In the genomic region with DNA sequence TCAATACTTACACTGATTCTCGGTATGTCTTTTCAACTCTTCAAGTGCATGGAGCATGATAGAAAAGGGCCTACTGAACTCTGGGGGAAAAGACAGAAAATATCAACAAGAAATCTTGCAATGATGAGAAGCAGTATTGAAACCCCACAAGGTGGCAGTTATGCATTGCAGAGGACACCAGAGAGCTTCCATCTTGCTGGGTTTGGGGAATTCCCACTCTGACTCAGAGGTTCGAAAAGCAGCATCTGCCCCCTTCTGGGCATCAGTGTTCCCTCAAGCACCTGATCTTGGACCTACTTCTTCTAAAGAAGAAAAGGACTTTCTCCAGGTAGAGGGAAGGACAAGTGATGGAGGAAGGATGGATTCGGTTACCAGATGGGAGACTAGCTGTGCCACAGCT, we compare ENCODE assay signal across 7 cellular contexts.
DNase-seq lines count a peak whose midpoint lies in the region; ATAC-seq and TF ChIP-seq lines count a peak whose summit lies in the region.
"Not testable (repeated sequence)": the region's sequence is repeated elsewhere in the genome, so short reads cannot be mapped to it uniquely, and the experiment has no call there.

No MANE protein-coding gene starts in this region.

- not testable (repeated sequence) for H3K36me3 ChIP-seq in HCT116 (ENCODE audit: control insufficient read depth in 1 of 2, insufficient read depth in 2 of 2, low read length in 2 of 2); adipocyte (ENCODE audit: control insufficient read depth, insufficient read depth, low read length, severe bottlenecking); osteoblast (ENCODE audit: insufficient read depth, low read length)

- not testable (repeated sequence) for H3K27ac ChIP-seq in HCT116 (ENCODE audit: low read depth, low read length); osteoblast (ENCODE audit: low read depth, low read length)

- not testable (repeated sequence) for H3K27ac Mint-ChIP-seq in activated B cell treated with CpG ODN at 0.5 μM for 24 hours

- H4K20me1 ChIP-seq in HCT116 (ENCODE audit: insufficient read depth); osteoblast (ENCODE audit: insufficient read depth, low read length): not testable (repeated sequence)

- not testable (repeated sequence) for H3K4me2 ChIP-seq in HCT116 (ENCODE audit: low read length); osteoblast (ENCODE audit: insufficient read depth, low read length)

- not testable (repeated sequence) for ATAC-seq in HCT116
- peak; percentile 64 for ATAC-seq in activated B cell treated with CpG ODN at 0.5 μM for 24 hours (ENCODE audit: low read depth)

- not testable (repeated sequence) for H2AFZ ChIP-seq in HCT116 (ENCODE audit: low read depth, low read length, poor library complexity, severe bottlenecking); osteoblast (ENCODE audit: low read length)

- H3K9me3 Mint-ChIP-seq in activated B cell treated with CpG ODN at 0.5 μM for 24 hours = not testable (repeated sequence)

- peak; percentile 63 for DNase-seq in EH (ENCODE audit: low read depth)
- peak; percentile 35 for DNase-seq in HCT116 (ENCODE audit: low read depth, low spot score)
- peak; percentile 62 for DNase-seq in NCI-H226
- not testable (repeated sequence) for DNase-seq in activated B cell treated with CpG ODN at 0.5 μM for 24 hours
- peak; percentile 9 for DNase-seq in adipocyte (ENCODE audit: low read depth)
- peak in 1 of 2 donors; percentile 32 for DNase-seq in foreskin fibroblast
- DNase-seq in osteoblast (ENCODE audit: insufficient read length, low spot score, missing footprints) = peak; percentile 61

- not testable (repeated sequence) for H3K9me2 ChIP-seq in HCT116 (ENCODE audit: insufficient read depth)

- RAD21 ChIA-PET in HCT116 (lab: Charles Lee; ENCODE audit: low non-redundant PET in 1 of 2, low total read pairs in 2 of 2, uncharacterized antibody in 2 of 2, unreplicated experiment in 2 of 2) = not testable (repeated sequence)

- not testable (repeated sequence) for H3K4me1 ChIP-seq in HCT116 (ENCODE audit: control insufficient read depth in 1 of 2, insufficient read depth in 2 of 2, low read length in 2 of 2); adipocyte (ENCODE audit: control insufficient read depth, insufficient read depth, low read length); osteoblast (ENCODE audit: insufficient read depth, low read length)

- H3K4me1 Mint-ChIP-seq in activated B cell treated with CpG ODN at 0.5 μM for 24 hours = not testable (repeated sequence)

- BruUV-seq in HCT116 (replicated peaks; lab: Mats Ljungman, UMichigan) = not testable (repeated sequence)

- H3K27me3 ChIP-seq in HCT116 (ENCODE audit: insufficient read depth, low read length); osteoblast (ENCODE audit: insufficient read depth, low read length): not testable (repeated sequence)
- H3K27me3 ChIP-seq in adipocyte (replicated peaks; ENCODE audit: control insufficient read depth, insufficient read depth, low read length) = peaks cover 11% of the 10 kb centered on the region

- intact Hi-C loops in HCT116 (cut with micrococcal nuclease); activated B cell treated with CpG ODN at 0.5 μM for 24 hours (cut with micrococcal nuclease): not testable (repeated sequence)

- POLR2A ChIA-PET in HCT116 (lab: Charles Lee); activated B cell treated with CpG ODN at 0.5 μM for 24 hours (lab: Charles Lee): not testable (repeated sequence)

- peak; percentile 52 for TF ChIP-seq RAD21 in HCT116 (IDR thresholded peaks at IDR 0.05; ENCODE audit: low read depth)

- H3K36me3 Mint-ChIP-seq in activated B cell treated with CpG ODN at 0.5 μM for 24 hours (ENCODE audit: low read depth) = not testable (repeated sequence)

- not testable (repeated sequence) for H3K9ac ChIP-seq in HCT116 (ENCODE audit: low read length); adipocyte (ENCODE audit: low read length)

- TF ChIP-seq CTCF in HCT116 (IDR thresholded peaks at IDR 0.05 in 2 of 3, conservative IDR thresholded peaks at IDR 0.05 in 1 of 3; ENCODE audit: borderline replicate concordance in 1 of 3, insufficient read depth in 1 of 3, low read depth in 2 of 3, low read length in 2 of 3) (peak in 2 of 3 experiments; percentile 18 to 53; a peak in 2 of 6 replicates), foreskin fibroblast (IDR thresholded peaks at IDR 0.05; ENCODE audit: low read depth, low read length) (peak; percentile 4), osteoblast (IDR thresholded peaks at IDR 0.05; ENCODE audit: extremely low read depth, low read depth, low read length) (peak; percentile 47)
- TF ChIP-seq CTCF in activated B cell treated with CpG ODN at 0.5 μM for 24 hours (IDR thresholded peaks at IDR 0.05) = not testable (repeated sequence)

- H3K79me2 ChIP-seq in HCT116 (ENCODE audit: insufficient read depth, low read length); osteoblast (ENCODE audit: insufficient read depth, low read length): not testable (repeated sequence)

- H3K27me3 Mint-ChIP-seq in activated B cell treated with CpG ODN at 0.5 μM for 24 hours = not testable (repeated sequence)

- not testable (repeated sequence) for H3K4me3 ChIP-seq in HCT116 (replicated peaks in 1 of 2; ENCODE audit: low read depth in 1 of 2, low read length in 2 of 2); adipocyte (ENCODE audit: low read length); foreskin fibroblast (ENCODE audit: low read depth in 1 of 2, low read length in 2 of 2); osteoblast (ENCODE audit: insufficient read depth, low read length)

- CTCF ChIA-PET in HCT116 (lab: Charles Lee) = not testable (repeated sequence)
- CTCF ChIA-PET in activated B cell treated with CpG ODN at 0.5 μM for 24 hours (lab: Charles Lee) = interaction anchor here (0.5 kb wide), 1 partner anchor 160 kb away, joined by 3 read pairs; no protein-coding TSS in a partner anchor

- not testable (repeated sequence) for TF ChIP-seq POLR2A in HCT116 (IDR thresholded peaks at IDR 0.05; ENCODE audit: borderline replicate concordance, extremely low read depth, insufficient read depth, insufficient read length)

- H3K4me3 Mint-ChIP-seq in activated B cell treated with CpG ODN at 0.5 μM for 24 hours = not testable (repeated sequence)

- not testable (repeated sequence) for H3K9me3 ChIP-seq in HCT116 (ENCODE audit: control insufficient read depth in 1 of 2, insufficient read depth in 1 of 2, low read depth in 1 of 2, low read length in 2 of 2); adipocyte (ENCODE audit: control insufficient read depth, low read length); osteoblast (ENCODE audit: low read depth, low read length)
